Comparison of ENCODE assay signal across 8 cellular contexts in the genomic region with DNA sequence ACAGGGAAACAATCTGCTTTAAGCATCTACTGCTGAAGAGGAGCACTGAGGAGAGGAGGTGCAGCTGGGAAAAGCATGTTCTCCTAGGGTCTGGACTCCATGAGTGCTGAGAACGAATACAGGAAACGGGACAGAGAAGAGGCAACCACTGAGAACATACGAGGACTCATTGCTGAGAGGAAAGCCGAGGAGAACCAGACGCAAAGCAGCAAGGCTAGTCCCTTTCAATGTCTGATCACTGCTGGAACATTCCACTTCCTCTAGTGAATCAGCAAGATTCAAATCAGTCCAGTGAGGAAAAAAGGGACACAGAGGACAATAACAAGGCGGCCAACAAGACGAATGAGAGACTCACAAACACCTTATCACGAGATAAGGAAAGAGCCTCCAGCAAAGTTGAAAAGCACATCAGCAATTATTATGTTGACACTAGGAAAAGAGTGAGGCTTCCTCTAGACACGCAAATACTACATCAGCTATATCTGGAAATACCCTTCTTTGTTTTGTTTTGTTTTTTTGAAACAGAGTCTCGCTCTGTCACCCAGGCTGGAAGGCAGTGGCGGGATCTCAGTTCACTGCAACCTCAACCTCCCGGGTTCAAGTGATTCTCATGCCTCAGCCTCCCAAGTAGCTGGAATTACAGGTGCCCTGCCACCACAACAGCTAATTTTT. TPM values are rescaled to one million over a fixed set of nuclear protein-coding genes. Genes with fewer than 3 reads are reported as not detected.
A peak's percentile ranks its signal among the peaks of the same experiment; 100 is the strongest.
DNase-seq lines count a peak whose midpoint lies in the region; ATAC-seq, FAIRE-seq and TF ChIP-seq lines count a peak whose summit lies in the region.

No MANE protein-coding gene starts in this region.

- H3K4me2 ChIP-seq in astrocyte (ENCODE audit: low read length): no peak overlapping the region

- peaks cover 3% of the 10 kb centered on the region for H3K4me1 ChIP-seq in astrocyte (ENCODE audit: insufficient read depth, low read length)
- H3K4me1 ChIP-seq in thymus (ENCODE audit: control insufficient read depth, insufficient read depth, low read length): no peaks in the 10 kb centered on the region

- no peak overlapping the region for H3K4me3 Mint-ChIP-seq in astrocyte (ENCODE audit: unreplicated experiment)

- H3K27me3 ChIP-seq in astrocyte (ENCODE audit: insufficient read depth, low read length) (no peaks in the 10 kb centered on the region), thymus (ENCODE audit: control insufficient read depth, insufficient read depth) (no peaks in the 10 kb centered on the region)

- H3K79me2 ChIP-seq in astrocyte (ENCODE audit: insufficient read depth, low read length): no peaks in the 10 kb centered on the region

- H3K9ac ChIP-seq in astrocyte (ENCODE audit: low read length): peak overlapping the region; percentile 19

- H3K9me3 ChIP-seq in astrocyte (ENCODE audit: insufficient read depth, low read depth, low read length): no peaks in the 10 kb centered on the region
- H3K9me3 ChIP-seq in thymus (ENCODE audit: control insufficient read depth): no peaks in the 10 kb centered on the region

- H3K27ac Mint-ChIP-seq in astrocyte (ENCODE audit: unreplicated experiment): peak overlapping the region; percentile 44

- peaks cover 10% of the 10 kb centered on the region for H4K20me1 ChIP-seq in astrocyte (ENCODE audit: insufficient read depth, low read length)

- peak; percentile 4 for DNase-seq in activated CD4-positive, alpha-beta T cell treated with anti-CD3 and anti-CD28 coated beads, Interleukin-2, amount 50 U/mL, for 1 hour
- no peak for DNase-seq in activated CD4-positive, alpha-beta T cell treated with anti-CD3 and anti-CD28 coated beads for 48 hours
- DNase-seq in astrocyte (ENCODE audit: low read depth) (peak; percentile 14), left colon (no peak), GM19238 (ENCODE audit: insufficient read length, low spot score) (no peak)
- no peak for DNase-seq in activated CD8-positive, alpha-beta memory T cell treated with anti-CD3 and anti-CD28 coated beads, Interleukin-2, amount 50 U/mL, for 48 hours

- H3K27me3 Mint-ChIP-seq in astrocyte (ENCODE audit: low read depth, unreplicated experiment): no peaks in the 10 kb centered on the region

- WGBS in thymus: 79% methylated on average over 12 of the region's 12 CpGs

- H3K27ac ChIP-seq in astrocyte (ENCODE audit: low read depth, low read length): peak overlapping the region; percentile 16
- H3K27ac ChIP-seq in thymus (ENCODE audit: low read depth): peak overlapping the region; percentile 5

- H3K36me3 Mint-ChIP-seq in astrocyte (ENCODE audit: low read depth, unreplicated experiment): peaks cover 14% of the 10 kb centered on the region

- H3K9me3 Mint-ChIP-seq in astrocyte (ENCODE audit: unreplicated experiment): no peaks in the 10 kb centered on the region

- peaks cover 15% of the 10 kb centered on the region for H3K4me1 Mint-ChIP-seq in astrocyte (ENCODE audit: low read depth, unreplicated experiment)

- no peak for TF ChIP-seq CTCF in astrocyte (IDR thresholded peaks at IDR 0.05; ENCODE audit: insufficient read depth, low read depth, low read length)

- no peak overlapping the region for H3K4me3 ChIP-seq in astrocyte (ENCODE audit: insufficient read depth, low read depth, low read length)
- no peak overlapping the region for H3K4me3 ChIP-seq in thymus (ENCODE audit: low read length)

- no peak overlapping the region for H2AFZ ChIP-seq in astrocyte (ENCODE audit: low read depth, low read length)

- ATAC-seq in left colon (peak; percentile 38), GM21367 (IDR thresholded peaks at IDR 0.05; ENCODE audit: unreplicated experiment) (no peak)

- intact Hi-C loops in left colon (cut with DNase I, micrococcal nuclease): no loop called here

- no peak for FAIRE-seq in astrocyte (lab: Jason Lieb, UNC)

- H3K36me3 ChIP-seq in astrocyte (ENCODE audit: insufficient read depth, low read length) (peaks cover 35% of the 10 kb centered on the region), thymus (ENCODE audit: control insufficient read depth, insufficient read depth) (peaks cover 79% of the 10 kb centered on the region)

RNA-seq across cellular contexts. Expression of gene ZZEF1, which starts 41.6 kb away (rescaled TPM):
- 31.8 and 32.7 TPM in 2 replicates for total RNA-seq in astrocyte
- 100 to 1,000 TPM; 134 to 164 TPM for total RNA-seq in left colon
- 10.4 TPM for polyA plus RNA-seq in thymus

RNA-seq across cellular contexts. Expression of gene CYB5D2, which starts 41.7 kb away (rescaled TPM):
- 10.8 and 15.4 TPM in 2 replicates for total RNA-seq in astrocyte
- total RNA-seq in left colon: 10 to 100 TPM; 11.8 to 16.3 TPM
- 17.6 TPM for polyA plus RNA-seq in thymus

Comparison
In these comparisons a context has a peak if more than half of its experiments do, and no peak if none do; other contexts are left out.
1. DNase-seq: peak in activated CD4-positive, alpha-beta T cell treated with anti-CD3 and anti-CD28 coated beads, Interleukin-2, amount 50 U/mL, for 1 hour (single experiment) and astrocyte (single experiment); none in activated CD4-positive, alpha-beta T cell treated with anti-CD3 and anti-CD28 coated beads for 48 hours (single experiment), left colon (0 of 2), GM19238 (single experiment) and activated CD8-positive, alpha-beta memory T cell treated with anti-CD3 and anti-CD28 coated beads, Interleukin-2, amount 50 U/mL, for 48 hours (single experiment).